Comparison of ENCODE assay signal across 7 cellular contexts in the genomic region with DNA sequence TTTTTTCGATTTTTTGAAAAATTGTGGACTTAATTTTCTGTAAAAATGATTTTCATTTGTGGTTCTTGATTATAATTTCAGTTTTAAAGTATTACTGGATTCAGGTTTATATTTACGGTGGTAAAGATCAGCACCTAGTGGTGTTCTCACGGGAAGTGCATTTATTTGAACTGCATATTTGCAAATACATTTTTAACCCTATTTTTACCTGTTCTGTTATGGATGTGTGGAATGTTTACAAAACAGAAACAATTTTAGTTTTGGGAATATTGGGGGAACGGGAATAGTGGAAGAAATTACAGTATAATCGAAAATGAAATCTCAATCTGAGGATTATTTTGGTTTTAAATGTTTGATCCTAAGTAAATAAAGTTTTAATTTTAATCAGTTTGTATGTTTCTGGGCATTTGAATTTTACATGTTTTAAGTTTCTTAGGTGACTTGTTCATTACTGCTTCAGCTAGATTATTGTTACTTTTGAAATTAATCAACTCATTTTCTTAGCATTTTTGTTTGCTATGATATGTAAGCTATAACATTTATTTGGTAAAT. TPM values are rescaled to one million over a fixed set of nuclear protein-coding genes. Genes with fewer than 3 reads are reported as not detected.
DNase-seq lines count a peak whose midpoint lies in the region; ATAC-seq and TF ChIP-seq lines count a peak whose summit lies in the region.

No MANE protein-coding gene starts in this region.

- TF ChIP-seq CTCF in GM12872 (IDR thresholded peaks at IDR 0.05; ENCODE audit: insufficient read depth, low read depth, low read length) (peak; percentile 31; the same call in 2 of the 3 replicates), brain microvascular endothelial cell (IDR thresholded peaks at IDR 0.05; ENCODE audit: low read depth, low read length, missing control alignments) (no peak), liver (IDR thresholded peaks at IDR 0.05; ENCODE audit: low read depth, low read length, missing input control) (peak; percentile 32), upper lobe of left lung (IDR thresholded peaks at IDR 0.05) (peak in 5 of 6 experiments; percentile 14 to 48 (median 27))

- H3K4me1 ChIP-seq in liver (ENCODE audit: control insufficient read depth in 4 of 4, insufficient read depth in 4 of 4, low read length in 3 of 4) (peaks cover 0 to 4% (median 2%) of the 10 kb centered on the region in 4 donors), upper lobe of left lung (peaks cover 5 to 15% (median 11%) of the 10 kb centered on the region in 4 donors)

- H3K36me3 ChIP-seq in brain microvascular endothelial cell (replicated peaks): no peaks in the 10 kb centered on the region
- no peaks in the 10 kb centered on the region for H3K36me3 ChIP-seq in liver (ENCODE audit: control insufficient read depth in 4 of 4, insufficient read depth in 3 of 4, low read depth in 1 of 4, low read length in 3 of 4)
- H3K36me3 ChIP-seq in upper lobe of left lung: no peaks in the 10 kb centered on the region

- H3K27me3 ChIP-seq in brain microvascular endothelial cell (replicated peaks): no peaks in the 10 kb centered on the region
- no peaks in the 10 kb centered on the region for H3K27me3 ChIP-seq in liver (ENCODE audit: control insufficient read depth in 4 of 4, insufficient read depth in 4 of 4, low read length in 3 of 4)
- H3K27me3 ChIP-seq in upper lobe of left lung: no peaks in the 10 kb centered on the region

- H3K9me3 ChIP-seq in liver (ENCODE audit: control insufficient read depth in 4 of 4, low read length in 3 of 4): no peaks in the 10 kb centered on the region
- no peaks in the 10 kb centered on the region for H3K9me3 ChIP-seq in upper lobe of left lung

- TF ChIP-seq RAD21 in liver (IDR thresholded peaks at IDR 0.05): peak; percentile 44 to 53

- TF ChIP-seq POLR2A in upper lobe of left lung (IDR thresholded peaks at IDR 0.05): no peak

- TF ChIP-seq EP300 in upper lobe of left lung (IDR thresholded peaks at IDR 0.05): no peak

- WGBS in liver: 3% methylated on average over 5 of the region's 5 CpGs
- WGBS in upper lobe of left lung, 2 donors: 1 to 4% methylated on average over 5 of the region's 5 CpGs

- in situ Hi-C loops in brain microvascular endothelial cell (cut with HindIII; ENCODE audit: low pct_ligation_motif_present, low sequenced_read_pairs): no loop called here

- H3K27ac ChIP-seq in brain microvascular endothelial cell (peak overlapping the region; percentile 94), liver (ENCODE audit: low read depth in 1 of 2, low read length in 2 of 2) (peak overlapping the region; percentile 98), upper lobe of left lung (peak overlapping the region; percentile 96 to 99 (median 97))

- ATAC-seq in upper lobe of left lung (ENCODE audit: low FRiP score in 2 of 2) (peak in 1 of 2 donors; percentile 42), HG03097 (IDR thresholded peaks at IDR 0.05; ENCODE audit: low FRiP score, unreplicated experiment) (no peak)

- H3K4me3 ChIP-seq in brain microvascular endothelial cell (ENCODE audit: low read depth, low read length) (peak overlapping the region; percentile 73), liver (ENCODE audit: low read depth in 1 of 3, low read length in 3 of 3) (peak overlapping the region; percentile 71 to 86 (median 83)), upper lobe of left lung (peak overlapping the region; percentile 38 to 86 (median 59))

- DNase-seq in NCI-H1092 treated with DMSO at 0.1 percent for 48 hours (lab: John Stamatoyannopoulos, UW) (peak; percentile 75), brain microvascular endothelial cell (no peak), upper lobe of left lung (no peak), D341Med (ENCODE audit: low spot score) (no peak)

- H3K9ac ChIP-seq in liver (ENCODE audit: low read depth in 1 of 2, low read length in 2 of 2): peak overlapping the region; percentile 56 to 98

TF ChIP-seq in liver, 16 proteins besides CTCF, POLR2A, EP300 and RAD21:
- TF ChIP-seq, protein P1, sequence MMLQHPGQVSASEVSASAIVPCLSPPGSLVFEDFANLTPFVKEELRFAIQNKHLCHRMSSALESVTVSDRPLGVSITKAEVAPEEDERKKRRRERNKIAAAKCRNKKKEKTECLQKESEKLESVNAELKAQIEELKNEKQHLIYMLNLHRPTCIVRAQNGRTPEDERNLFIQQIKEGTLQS (IDR thresholded peaks at IDR 0.05): no peak
- TF ChIP-seq, protein P2, sequence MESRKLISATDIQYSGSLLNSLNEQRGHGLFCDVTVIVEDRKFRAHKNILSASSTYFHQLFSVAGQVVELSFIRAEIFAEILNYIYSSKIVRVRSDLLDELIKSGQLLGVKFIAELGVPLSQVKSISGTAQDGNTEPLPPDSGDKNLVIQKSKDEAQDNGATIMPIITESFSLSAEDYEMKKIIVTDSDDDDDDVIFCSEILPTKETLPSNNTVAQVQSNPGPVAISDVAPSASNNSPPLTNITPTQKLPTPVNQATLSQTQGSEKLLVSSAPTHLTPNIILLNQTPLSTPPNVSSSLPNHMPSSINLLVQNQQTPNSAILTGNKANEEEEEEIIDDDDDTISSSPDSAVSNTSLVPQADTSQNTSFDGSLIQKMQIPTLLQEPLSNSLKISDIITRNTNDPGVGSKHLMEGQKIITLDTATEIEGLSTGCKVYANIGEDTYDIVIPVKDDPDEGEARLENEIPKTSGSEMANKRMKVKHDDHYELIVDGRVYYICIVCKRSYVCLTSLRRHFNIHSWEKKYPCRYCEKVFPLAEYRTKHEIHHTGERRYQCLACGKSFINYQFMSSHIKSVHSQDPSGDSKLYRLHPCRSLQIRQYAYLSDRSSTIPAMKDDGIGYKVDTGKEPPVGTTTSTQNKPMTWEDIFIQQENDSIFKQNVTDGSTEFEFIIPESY (IDR thresholded peaks at IDR 0.05): no peak
- TF ChIP-seq, protein P3, sequence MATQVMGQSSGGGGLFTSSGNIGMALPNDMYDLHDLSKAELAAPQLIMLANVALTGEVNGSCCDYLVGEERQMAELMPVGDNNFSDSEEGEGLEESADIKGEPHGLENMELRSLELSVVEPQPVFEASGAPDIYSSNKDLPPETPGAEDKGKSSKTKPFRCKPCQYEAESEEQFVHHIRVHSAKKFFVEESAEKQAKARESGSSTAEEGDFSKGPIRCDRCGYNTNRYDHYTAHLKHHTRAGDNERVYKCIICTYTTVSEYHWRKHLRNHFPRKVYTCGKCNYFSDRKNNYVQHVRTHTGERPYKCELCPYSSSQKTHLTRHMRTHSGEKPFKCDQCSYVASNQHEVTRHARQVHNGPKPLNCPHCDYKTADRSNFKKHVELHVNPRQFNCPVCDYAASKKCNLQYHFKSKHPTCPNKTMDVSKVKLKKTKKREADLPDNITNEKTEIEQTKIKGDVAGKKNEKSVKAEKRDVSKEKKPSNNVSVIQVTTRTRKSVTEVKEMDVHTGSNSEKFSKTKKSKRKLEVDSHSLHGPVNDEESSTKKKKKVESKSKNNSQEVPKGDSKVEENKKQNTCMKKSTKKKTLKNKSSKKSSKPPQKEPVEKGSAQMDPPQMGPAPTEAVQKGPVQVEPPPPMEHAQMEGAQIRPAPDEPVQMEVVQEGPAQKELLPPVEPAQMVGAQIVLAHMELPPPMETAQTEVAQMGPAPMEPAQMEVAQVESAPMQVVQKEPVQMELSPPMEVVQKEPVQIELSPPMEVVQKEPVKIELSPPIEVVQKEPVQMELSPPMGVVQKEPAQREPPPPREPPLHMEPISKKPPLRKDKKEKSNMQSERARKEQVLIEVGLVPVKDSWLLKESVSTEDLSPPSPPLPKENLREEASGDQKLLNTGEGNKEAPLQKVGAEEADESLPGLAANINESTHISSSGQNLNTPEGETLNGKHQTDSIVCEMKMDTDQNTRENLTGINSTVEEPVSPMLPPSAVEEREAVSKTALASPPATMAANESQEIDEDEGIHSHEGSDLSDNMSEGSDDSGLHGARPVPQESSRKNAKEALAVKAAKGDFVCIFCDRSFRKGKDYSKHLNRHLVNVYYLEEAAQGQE (IDR thresholded peaks at IDR 0.05): no peak
- no peak for TF ChIP-seq EGR1 (IDR thresholded peaks at IDR 0.05; ENCODE audit: low read depth in 2 of 2)
- no peak for TF ChIP-seq NR2F2 (IDR thresholded peaks at IDR 0.05)
- no peak for TF ChIP-seq FOXA2 (IDR thresholded peaks at IDR 0.05)
- TF ChIP-seq HNF4A (conservative IDR thresholded peaks at IDR 0.05): no peak
- TF ChIP-seq YY1 (IDR thresholded peaks at IDR 0.05): no peak
- no peak for TF ChIP-seq HNF4G (IDR thresholded peaks at IDR 0.05)
- TF ChIP-seq SP1 (IDR thresholded peaks at IDR 0.05): no peak
- TF ChIP-seq, protein P4, sequence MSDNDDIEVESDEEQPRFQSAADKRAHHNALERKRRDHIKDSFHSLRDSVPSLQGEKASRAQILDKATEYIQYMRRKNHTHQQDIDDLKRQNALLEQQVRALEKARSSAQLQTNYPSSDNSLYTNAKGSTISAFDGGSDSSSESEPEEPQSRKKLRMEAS (IDR thresholded peaks at IDR 0.05): no peak

RNA-seq across cellular contexts. Expression of a gene that starts 0.8 kb away (rescaled TPM):
- total RNA-seq in liver: 10 to 100 TPM; 20.8 to 25.6 TPM
- 10 to 100 TPM in 1 of 2 donors, 1 to 10 TPM in 1; 3.9 to 19.0 TPM for polyA plus RNA-seq in liver
- total RNA-seq in upper lobe of left lung: 10 to 100 TPM; 20.5 to 65.5 (median 55.9) TPM
